13 cellular contexts compared by ENCODE assay signal in genomic region chr1:15180189-15180588, GRCh38. TPM values are rescaled to one million over a fixed set of nuclear protein-coding genes. Genes with fewer than 3 reads are reported as not detected.
DNase-seq lines count a peak whose midpoint lies in the region; ATAC-seq and TF ChIP-seq lines count a peak whose summit lies in the region.
"Had no signal": no experiment of that assay in that cellular context is flagged by ENCODE, and none has a peak within 500 bp of the region (broad histone marks: within the 10 kb centered on the region; RNA-seq: fewer than 3 reads in every experiment).

No MANE protein-coding gene starts in this region.

- H3K36me3 ChIP-seq in PC-9 (ENCODE audit: low read depth), result no peaks in the 10 kb centered on the region

- no TSS peak for BruUV-seq in PC-9 (replicated peaks; lab: Mats Ljungman, UMichigan)

- TF ChIP-seq CTCF in PC-9 (conservative IDR thresholded peaks at IDR 0.05), result no peak
- TF ChIP-seq CTCF in omental fat pad (IDR thresholded peaks at IDR 0.05), result no peak
- TF ChIP-seq CTCF in CD14-positive monocyte (IDR thresholded peaks at IDR 0.05), result no peak

- H3K36me3 Mint-ChIP-seq in CD14-positive monocyte, result no peaks in the 10 kb centered on the region

- peaks cover 21% of the 10 kb centered on the region for H3F3A ChIP-seq in PC-9 (ENCODE audit: insufficient read depth, low read depth)

- no peak for ATAC-seq in GM21360 (IDR thresholded peaks at IDR 0.05; ENCODE audit: unreplicated experiment)
- ATAC-seq in omental fat pad (ENCODE audit: low FRiP score), result no peak
- ATAC-seq: activated CD4-positive, CD25-positive, alpha-beta regulatory T cell treated with anti-CD3 and anti-CD28 coated beads, Interleukin-2, amount 50 U/mL, for 24 hours had no signal

- H3K4me2 ChIP-seq in PC-9, result peak overlapping the region; percentile 60

- no peak overlapping the region for H2AFZ ChIP-seq in PC-9

- H3K4me1 Mint-ChIP-seq in CD14-positive monocyte, result peaks cover 17% of the 10 kb centered on the region

- no peak overlapping the region for H3K4me3 Mint-ChIP-seq in CD14-positive monocyte

- H3K9me3 ChIP-seq in PC-9 (ENCODE audit: insufficient read depth, low read depth), result no peaks in the 10 kb centered on the region

- H3K9me2 ChIP-seq in PC-9 (ENCODE audit: insufficient read depth), result no peaks in the 10 kb centered on the region

- no peak overlapping the region for H3K4me3 ChIP-seq in PC-9

- peaks cover 25% of the 10 kb centered on the region for H3K4me1 ChIP-seq in PC-9 (replicated peaks; ENCODE audit: insufficient read depth)

- CTCF ChIA-PET in PC-9 (lab: Charles Lee), result no interaction called here

- H3K79me2 ChIP-seq in PC-9 (ENCODE audit: low read depth), result peaks cover 16% of the 10 kb centered on the region; the same call in 1 of the 2 replicates

- DNase-seq in C1 segment of cervical spinal cord (lab: John Stamatoyannopoulos, UW) (peak in 13 of 14 donors; percentile 9 to 87 (median 70)), PC-9 (no peak), epithelial cell of prostate (ENCODE audit: low read depth, low spot score) (no peak), occipital lobe (lab: John Stamatoyannopoulos, UW) (peak; percentile 78), DMS153 (lab: John Stamatoyannopoulos, UW) (no peak), omental fat pad (ENCODE audit: low spot score) (no peak), CD14-positive monocyte (ENCODE audit: low spot score) (no peak)
- DNase-seq: AML-193; EL; stimulated activated CD4-positive, alpha-beta T cell treated with anti-CD3 and anti-CD28 coated beads, Interleukin-4, amount 100 ng/mL, for 4 hours; stimulated activated naive CD4-positive, alpha-beta T cell had no signal

- peaks cover 0 to 6% (median 0%) of the 10 kb centered on the region in 7 donors for H3K9me3 Mint-ChIP-seq in CD14-positive monocyte

- no peaks in the 10 kb centered on the region for H3K27me3 ChIP-seq in PC-9 (ENCODE audit: insufficient read depth, low read depth)

- H4K20me1 ChIP-seq in PC-9 (ENCODE audit: insufficient read depth), result no peaks in the 10 kb centered on the region

- peak overlapping the region; percentile 83 for H3K27ac ChIP-seq in PC-9
- H3K27ac ChIP-seq in epithelial cell of prostate, result peak overlapping the region; percentile 82

- peaks cover 10 to 15% (median 13%) of the 10 kb centered on the region in 3 donors for H3K27me3 Mint-ChIP-seq in CD14-positive monocyte (ENCODE audit: low read depth in 3 of 3)

- POLR2A ChIA-PET in PC-9 (lab: Charles Lee; ENCODE audit: unreplicated experiment), result no interaction called here

- intact Hi-C loops in PC-9 (cut with micrococcal nuclease; ENCODE audit: unreplicated experiment) (no loop called here), CD14-positive monocyte (cut with micrococcal nuclease) (no loop called here)

- no peak overlapping the region for H3K27ac Mint-ChIP-seq in CD14-positive monocyte

RNA-seq across cellular contexts. Expression of gene TMEM51, which starts 26.6 kb away (rescaled TPM):
- 11.7 and 12.7 TPM in 2 replicates for total RNA-seq in PC-9 (2021)
- total RNA-seq in occipital lobe, result 1.4 TPM
- total RNA-seq in omental fat pad, result 1 to 10 TPM; 3.3 to 8.6 (median 4.4) TPM
- polyA plus RNA-seq in CD14-positive monocyte, result 1 to 10 TPM; 2.1 to 2.5 TPM

Comparison
In these comparisons a context has a peak if more than half of its experiments do, and no peak if none do; other contexts are left out.
1. DNase-seq: peak in C1 segment of cervical spinal cord (13 of 14) and occipital lobe (single experiment); none in PC-9 (0 of 2), epithelial cell of prostate (single experiment), DMS153 (single experiment), omental fat pad (single experiment) and CD14-positive monocyte (single experiment).